Comparison of ENCODE assay signal across 19 cellular contexts in the genomic region with DNA sequence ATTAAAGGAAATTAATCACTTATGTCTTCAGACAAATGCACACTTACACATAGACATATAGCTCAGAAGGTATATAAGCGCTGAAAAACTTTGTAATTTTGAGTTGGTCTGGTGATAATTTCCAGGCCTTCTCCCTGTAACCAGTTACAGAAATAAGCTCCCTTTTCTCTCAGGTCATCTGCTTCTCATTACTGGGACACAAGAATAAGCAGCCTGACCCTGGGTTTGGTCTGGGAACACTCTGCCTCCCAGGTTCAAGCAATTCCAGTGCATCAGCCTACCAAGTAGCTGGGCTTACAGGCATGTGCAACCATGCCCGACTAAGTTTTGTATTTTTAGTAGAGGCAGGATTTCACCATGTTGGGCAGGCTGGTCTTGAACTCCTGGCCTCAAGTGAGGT.
DNase-seq lines count a peak whose midpoint lies in the region; ATAC-seq and TF ChIP-seq lines count a peak whose summit lies in the region.
"Had no signal": no experiment of that assay in that cellular context is flagged by ENCODE, and none has a peak within 500 bp of the region (broad histone marks: within the 10 kb centered on the region; RNA-seq: fewer than 3 reads in every experiment).

No MANE protein-coding gene starts in this region.

- H3K4me3 ChIP-seq in esophagus squamous epithelium (no peak overlapping the region), hepatocyte (no peak overlapping the region), stomach (no peak overlapping the region)
- H3K4me3 ChIP-seq: SK-N-MC had no signal

- no peak for ATAC-seq in stimulated activated naive CD8-positive, alpha-beta T cell treated with anti-CD3 and anti-CD28 coated beads, Interleukin-15, Interleukin-2, amounts not matched to agents 100 U/mL and 50 U/mL, for 24 hours

- peaks cover 35% of the 10 kb centered on the region for H3K4me1 Mint-ChIP-seq in type B pancreatic cell (ENCODE audit: unreplicated experiment)
- H3K4me1 Mint-ChIP-seq: CD14-positive monocyte had no signal

- H3K27ac Mint-ChIP-seq in type B pancreatic cell = no peak overlapping the region
- H3K27ac Mint-ChIP-seq: CD14-positive monocyte, H9 had no signal

- H3K4me3 Mint-ChIP-seq in type B pancreatic cell = no peak overlapping the region
- H3K4me3 Mint-ChIP-seq: CD14-positive monocyte, H9 had no signal

- H3K4me1 ChIP-seq in esophagus squamous epithelium (peaks cover 0 to 46% (median 4%) of the 10 kb centered on the region in 3 donors), hepatocyte (ENCODE audit: insufficient read depth) (peaks cover 17% of the 10 kb centered on the region), stomach (peaks cover 0 to 14% (median 4%) of the 10 kb centered on the region in 4 donors)

- H3K27me3 ChIP-seq in esophagus squamous epithelium (no peaks in the 10 kb centered on the region), hepatocyte (no peaks in the 10 kb centered on the region), stomach (no peaks in the 10 kb centered on the region)

- peak overlapping the region in 3 of 4 donors; percentile 11 to 74 (median 56) for H3K27ac ChIP-seq in esophagus squamous epithelium
- H3K27ac ChIP-seq in hepatocyte = peak overlapping the region; percentile 41
- H3K27ac ChIP-seq in stomach = peak overlapping the region in 2 of 5 donors; percentile 8 to 63
- H3K27ac ChIP-seq: SK-N-MC had no signal

- no peaks in the 10 kb centered on the region for H3K9me3 Mint-ChIP-seq in type B pancreatic cell
- H3K9me3 Mint-ChIP-seq: H9 had no signal

- H2AFZ ChIP-seq in hepatocyte = no peak overlapping the region

- no peaks in the 10 kb centered on the region for H3K36me3 ChIP-seq in esophagus squamous epithelium
- H3K36me3 ChIP-seq in hepatocyte (replicated peaks; ENCODE audit: insufficient read depth, low read depth) = no peaks in the 10 kb centered on the region
- no peaks in the 10 kb centered on the region for H3K36me3 ChIP-seq in stomach

- no peaks in the 10 kb centered on the region for H3K79me2 ChIP-seq in hepatocyte

- TF ChIP-seq POLR2A in esophagus squamous epithelium (IDR thresholded peaks at IDR 0.05) = no peak
- no peak for TF ChIP-seq POLR2A in stomach (IDR thresholded peaks at IDR 0.05)

- intact Hi-C loops in esophagus squamous epithelium (cut with DNase I) = no loop called here
- intact Hi-C loops in stomach (cut with DNase I; ENCODE audit: low total_unique reads) = no loop called here

- no peak for TF ChIP-seq CTCF in esophagus squamous epithelium (IDR thresholded peaks at IDR 0.05)
- no peak for TF ChIP-seq CTCF in hepatocyte (IDR thresholded peaks at IDR 0.05; ENCODE audit: poor library complexity)
- TF ChIP-seq CTCF in stomach (IDR thresholded peaks at IDR 0.05) = no peak
- no peak for TF ChIP-seq CTCF in type B pancreatic cell (conservative IDR thresholded peaks at IDR 0.05)

- H3K9me2 ChIP-seq in hepatocyte (replicated peaks; ENCODE audit: insufficient read depth) = no peaks in the 10 kb centered on the region

- H3K36me3 Mint-ChIP-seq in type B pancreatic cell = no peaks in the 10 kb centered on the region
- H3K36me3 Mint-ChIP-seq: CD14-positive monocyte had no signal

- DNase-seq in SK-N-DZ (ENCODE audit: low spot score) = peak; percentile 74
- DNase-seq in esophagus squamous epithelium (lab: John Stamatoyannopoulos, UW) = no peak
- DNase-seq in hepatocyte (ENCODE audit: low spot score) = no peak
- no peak for DNase-seq in stomach
- DNase-seq in type B pancreatic cell (ENCODE audit: extremely low spot score, unreplicated experiment) = no peak
- DNase-seq in stimulated activated naive CD8-positive, alpha-beta T cell treated with anti-CD3 and anti-CD28 coated beads, Interleukin-15, Interleukin-2, amounts not matched to agents 100 U/mL and 50 U/mL, for 24 hours = no peak
- DNase-seq in NCI-H446 treated with DMSO at 0.1 percent for 48 hours (lab: John Stamatoyannopoulos, UW) = no peak
- DNase-seq: ACHN, DMS79 treated with DMSO at 0.1 percent for 48 hours, H9, NCI-H1048, NCI-H1436 treated with DMSO at 0.1 percent for 48 hours, NCI-H2081 treated with DMSO at 0.1 percent for 48 hours, NCI-H510A, NCI-H748 treated with DMSO at 0.1 percent for 48 hours, OCI-M1, Right ventricle myocardium superior had no signal

- H3K9me3 ChIP-seq in esophagus squamous epithelium = no peaks in the 10 kb centered on the region
- no peaks in the 10 kb centered on the region for H3K9me3 ChIP-seq in hepatocyte (ENCODE audit: low read depth)
- H3K9me3 ChIP-seq in stomach = no peaks in the 10 kb centered on the region

- no peaks in the 10 kb centered on the region for H4K20me1 ChIP-seq in hepatocyte (ENCODE audit: insufficient read depth, poor library complexity, severe bottlenecking)

- WGBS in esophagus squamous epithelium, 2 donors = 78 to 85% methylated on average over 1 to 2 of the region's 2 CpGs
- WGBS in hepatocyte (ENCODE audit: low lambda C conversion rate, missing lambda C conversion rate) = 45% methylated on average over 2 of the region's 2 CpGs
- 88 to 97% (median 95%) methylated on average over 2 of the region's 2 CpGs for WGBS in stomach, 5 donors

- TF ChIP-seq EP300 in stomach (IDR thresholded peaks at IDR 0.05) = peak; percentile 36

- H3K4me2 ChIP-seq in hepatocyte = no peak overlapping the region

- no peaks in the 10 kb centered on the region for H3K27me3 Mint-ChIP-seq in type B pancreatic cell
